19 cellular contexts compared by ENCODE assay signal in genomic region chr11:60880635-60881282, GRCh38. TPM values are rescaled to one million over a fixed set of nuclear protein-coding genes. Genes with fewer than 3 reads are reported as not detected.
A peak's percentile ranks its signal among the peaks of the same experiment; 100 is the strongest.
DNase-seq lines count a peak whose midpoint lies in the region; ATAC-seq and TF ChIP-seq lines count a peak whose summit lies in the region.
"Had no signal": no experiment of that assay in that cellular context is flagged by ENCODE, and none has a peak within 500 bp of the region (broad histone marks: within the 10 kb centered on the region; RNA-seq: fewer than 3 reads in every experiment).

No MANE protein-coding gene starts in this region.

- H3K4me3 Mint-ChIP-seq in stimulated activated naive CD8-positive, alpha-beta T cell treated with anti-CD3 and anti-CD28 coated beads, Interleukin-15, amount 100 ng/mL, for 72 hours, result no peak overlapping the region
- H3K4me3 Mint-ChIP-seq: dendritic cell treated with granulocyte-macrophage colony-stimulating factor and Interleukin-4, amounts not matched to agents 40 ng/mL and 50 ng/mL, for 4 days; natural killer cell had no signal

- H3K27ac ChIP-seq in DND-41 (ENCODE audit: low read length) (no peak overlapping the region; the same call in 1 of the 2 replicates), liver (ENCODE audit: low read depth in 1 of 2, low read length in 2 of 2) (no peak overlapping the region)
- H3K27ac ChIP-seq: lower lobe of right lung had no signal

- no peaks in the 10 kb centered on the region for H3K9me3 ChIP-seq in DND-41 (ENCODE audit: insufficient read depth, low read length, severe bottlenecking)
- no peaks in the 10 kb centered on the region for H3K9me3 ChIP-seq in liver (ENCODE audit: control insufficient read depth in 4 of 4, low read length in 3 of 4)
- H3K9me3 ChIP-seq: lower lobe of right lung had no signal

- H2AFZ ChIP-seq in DND-41 (ENCODE audit: low read depth, low read length), result no peak overlapping the region

- ATAC-seq in DND-41 (ENCODE audit: insufficient read depth, low read depth), result peak; percentile 33; the same call in 1 of the 3 replicates
- ATAC-seq in stimulated activated naive CD8-positive, alpha-beta T cell treated with anti-CD3 and anti-CD28 coated beads, Interleukin-15, amount 100 ng/mL, for 72 hours, result no peak
- ATAC-seq: lower lobe of right lung, natural killer cell, Panc1 had no signal

- H3K9me3 Mint-ChIP-seq in stimulated activated naive CD8-positive, alpha-beta T cell treated with anti-CD3 and anti-CD28 coated beads, Interleukin-15, amount 100 ng/mL, for 72 hours, result no peaks in the 10 kb centered on the region
- H3K9me3 Mint-ChIP-seq: dendritic cell treated with granulocyte-macrophage colony-stimulating factor and Interleukin-4, amounts not matched to agents 40 ng/mL and 50 ng/mL, for 4 days; natural killer cell had no signal

- H3K4me1 Mint-ChIP-seq in stimulated activated naive CD8-positive, alpha-beta T cell treated with anti-CD3 and anti-CD28 coated beads, Interleukin-15, amount 100 ng/mL, for 72 hours, result no peaks in the 10 kb centered on the region

- H3K27me3 Mint-ChIP-seq in stimulated activated naive CD8-positive, alpha-beta T cell treated with anti-CD3 and anti-CD28 coated beads, Interleukin-15, amount 100 ng/mL, for 72 hours, result no peaks in the 10 kb centered on the region
- H3K27me3 Mint-ChIP-seq: dendritic cell treated with granulocyte-macrophage colony-stimulating factor and Interleukin-4, amounts not matched to agents 40 ng/mL and 50 ng/mL, for 4 days had no signal

- H3K4me2 ChIP-seq in DND-41 (ENCODE audit: insufficient read depth, low read length), result no peak overlapping the region

- peak; percentile 80 for DNase-seq in COLO668 (lab: John Stamatoyannopoulos, UW; ENCODE audit: unreplicated experiment)
- DNase-seq in DND-41, result no peak
- peak; percentile 8 for DNase-seq in NCI-H345 treated with DMSO at 0.1 percent for 48 hours (lab: John Stamatoyannopoulos, UW; ENCODE audit: unreplicated experiment)
- no peak for DNase-seq in stimulated activated CD4-positive, alpha-beta T cell treated with anti-CD3 and anti-CD28 coated beads, Interleukin-4, amount 100 ng/mL, for 24 hours
- DNase-seq in occipital lobe (lab: John Stamatoyannopoulos, UW), result no peak
- DNase-seq in stimulated activated naive CD8-positive, alpha-beta T cell treated with anti-CD3 and anti-CD28 coated beads, Interleukin-15, amount 100 ng/mL, for 72 hours, result no peak
- DNase-seq: erythroblast, GOT3, lower lobe of right lung, MG63, natural killer cell, NCI-H446, substantia nigra had no signal

- no peaks in the 10 kb centered on the region for H3K27me3 ChIP-seq in DND-41 (ENCODE audit: insufficient read depth, low read length, poor library complexity)
- H3K27me3 ChIP-seq in liver (ENCODE audit: control insufficient read depth in 4 of 4, insufficient read depth in 4 of 4, low read length in 3 of 4), result no peaks in the 10 kb centered on the region
- H3K27me3 ChIP-seq: MG63 had no signal

- H3K9ac ChIP-seq in DND-41 (ENCODE audit: low read depth, low read length) (no peak overlapping the region), liver (ENCODE audit: low read depth in 1 of 2, low read length in 2 of 2) (no peak overlapping the region)

- H3K4me1 ChIP-seq in DND-41 (ENCODE audit: insufficient read depth, low read length) (no peaks in the 10 kb centered on the region), liver (ENCODE audit: control insufficient read depth in 4 of 4, insufficient read depth in 4 of 4, low read length in 3 of 4) (no peaks in the 10 kb centered on the region)
- H3K4me1 ChIP-seq: lower lobe of right lung had no signal

- 74% methylated on average over 8 of the region's 8 CpGs for WGBS in liver

- no peak for TF ChIP-seq RAD21 in liver (IDR thresholded peaks at IDR 0.05)

- H4K20me1 ChIP-seq in DND-41 (ENCODE audit: insufficient read depth, low read length), result no peaks in the 10 kb centered on the region

- no peak for TF ChIP-seq CTCF in DND-41 (IDR thresholded peaks at IDR 0.05; ENCODE audit: borderline replicate concordance, extremely low read depth, low read length, poor library complexity, severe bottlenecking)
- TF ChIP-seq CTCF in liver (IDR thresholded peaks at IDR 0.05; ENCODE audit: low read depth, low read length, missing input control), result peak; percentile 0

- H3K27ac Mint-ChIP-seq in stimulated activated naive CD8-positive, alpha-beta T cell treated with anti-CD3 and anti-CD28 coated beads, Interleukin-15, amount 100 ng/mL, for 72 hours, result no peak overlapping the region
- H3K27ac Mint-ChIP-seq: dendritic cell treated with granulocyte-macrophage colony-stimulating factor and Interleukin-4, amounts not matched to agents 40 ng/mL and 50 ng/mL, for 4 days; natural killer cell had no signal

- H3K79me2 ChIP-seq in DND-41 (ENCODE audit: insufficient read depth, low read length), result no peaks in the 10 kb centered on the region

- H3K4me3 ChIP-seq in DND-41 (ENCODE audit: low read depth in 1 of 2, low read length in 2 of 2) (no peak overlapping the region), liver (ENCODE audit: low read depth in 1 of 3, low read length in 3 of 3) (no peak overlapping the region)
- H3K4me3 ChIP-seq: lower lobe of right lung, MG63 had no signal

- H3K36me3 ChIP-seq in DND-41 (ENCODE audit: insufficient read depth, low read length) (peaks cover 10% of the 10 kb centered on the region), liver (ENCODE audit: control insufficient read depth in 4 of 4, insufficient read depth in 3 of 4, low read depth in 1 of 4, low read length in 3 of 4) (peaks cover 2 to 22% (median 17%) of the 10 kb centered on the region in 4 donors)

TF ChIP-seq in liver, 16 proteins besides CTCF, POLR2A, EP300 and RAD21 (continues in another document):
- no peak for TF ChIP-seq RXRA (IDR thresholded peaks at IDR 0.05)
- no peak for TF ChIP-seq HNF4G (IDR thresholded peaks at IDR 0.05)
- no peak for TF ChIP-seq JUND (IDR thresholded peaks at IDR 0.05)
- no peak for TF ChIP-seq ATF3 (IDR thresholded peaks at IDR 0.05)
- no peak for TF ChIP-seq YY1 (IDR thresholded peaks at IDR 0.05)
- TF ChIP-seq FOXA1 (IDR thresholded peaks at IDR 0.05), result no peak
- no peak for TF ChIP-seq EGR1 (IDR thresholded peaks at IDR 0.05; ENCODE audit: low read depth in 2 of 2)
- no peak for TF ChIP-seq GABPA (IDR thresholded peaks at IDR 0.05 in 1 of 2, conservative IDR thresholded peaks at IDR 0.05 in 1 of 2)
- no peak for TF ChIP-seq HNF4A (conservative IDR thresholded peaks at IDR 0.05)
- no peak for TF ChIP-seq SP1 (IDR thresholded peaks at IDR 0.05)
- TF ChIP-seq NR2F2 (IDR thresholded peaks at IDR 0.05), result no peak
- TF ChIP-seq REST (IDR thresholded peaks at IDR 0.05), result no peak
- TF ChIP-seq MAX (IDR thresholded peaks at IDR 0.05), result no peak
- no peak for TF ChIP-seq TAF1 (conservative IDR thresholded peaks at IDR 0.05)

RNA-seq across cellular contexts. Expression of gene ZP1, which starts 13.4 kb away (rescaled TPM):
- not detected for total RNA-seq in liver
- not detected for polyA plus RNA-seq in liver
- not detected for total RNA-seq in occipital lobe
- total RNA-seq: Daoy, HT-29, lower lobe of right lung, renal cortical epithelial cell had no signal

RNA-seq across cellular contexts. Expression of gene PTGDR2, which starts 25.0 kb away (rescaled TPM):
- total RNA-seq in liver (1 to 10 TPM in 1 of 2 donors, under 1 TPM in 1; 0.08 to 7.1 TPM), occipital lobe (1.6 TPM)
- under 1 TPM; 0.09 to 0.54 TPM for polyA plus RNA-seq in liver
- total RNA-seq: renal cortical epithelial cell had no signal

RNA-seq across cellular contexts. Expression of gene PRPF19, which starts 25.6 kb away (rescaled TPM):
- total RNA-seq in liver (10 to 100 TPM; 36.2 to 44.6 TPM), occipital lobe (42.3 TPM)
- polyA plus RNA-seq in liver, result 10 to 100 TPM; 25.4 to 57.1 TPM

RNA-seq across cellular contexts. Expression of gene TMEM109, which starts 33.2 kb away (rescaled TPM):
- 10 to 100 TPM; 20.6 to 21.2 TPM for total RNA-seq in liver
- polyA plus RNA-seq in liver, result 10 to 100 TPM; 40.0 to 40.3 TPM
- total RNA-seq in occipital lobe, result 8.3 TPM

RNA-seq across cellular contexts. Expression of gene CCDC86, which starts 38.8 kb away (rescaled TPM):
- total RNA-seq in liver, result 1 to 10 TPM; 5.0 to 5.2 TPM
- polyA plus RNA-seq in liver, result 1 to 10 TPM; 6.2 to 9.4 TPM
- total RNA-seq in occipital lobe, result 2.5 TPM

Comparison
In these comparisons a context has a peak if more than half of its experiments do, and no peak if none do; other contexts are left out.
1. DNase-seq: peak in COLO668 (single experiment) and NCI-H345 treated with DMSO at 0.1 percent for 48 hours (single experiment); none in DND-41 (single experiment), stimulated activated CD4-positive, alpha-beta T cell treated with anti-CD3 and anti-CD28 coated beads, Interleukin-4, amount 100 ng/mL, for 24 hours (single experiment), occipital lobe (single experiment) and stimulated activated naive CD8-positive, alpha-beta T cell treated with anti-CD3 and anti-CD28 coated beads, Interleukin-15, amount 100 ng/mL, for 72 hours (0 of 2).